30 cellular contexts compared by ENCODE assay signal in the genomic region with DNA sequence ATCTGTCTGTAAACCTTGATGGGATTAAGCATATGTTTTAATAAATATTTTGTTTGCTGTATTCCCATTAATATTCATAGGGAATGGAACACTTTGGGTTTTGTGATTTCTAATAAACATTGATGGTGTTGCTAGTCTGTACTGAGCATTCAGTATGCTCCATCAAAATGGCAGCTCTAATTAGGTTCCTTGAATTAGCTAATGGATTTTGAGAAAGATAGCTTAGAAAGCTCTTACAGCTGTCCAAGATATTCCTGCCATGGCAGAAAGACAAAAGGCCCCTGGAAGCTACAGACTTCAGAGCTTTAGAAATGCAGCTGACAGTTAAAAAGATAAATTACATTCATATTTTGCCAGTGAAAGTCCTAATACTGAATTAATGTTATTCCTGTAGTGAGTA.
"Had no signal": no experiment of that assay in that cellular context is flagged by ENCODE, and none has a peak within 500 bp of the region (broad histone marks: within the 10 kb centered on the region; RNA-seq: fewer than 3 reads in every experiment).

No MANE protein-coding gene starts in this region.

- H3K4me1 Mint-ChIP-seq: activated B cell treated with CpG ODN at 0.5 μM for 24 hours; activated CD4-positive, alpha-beta T cell treated with anti-CD3 and anti-CD28 coated beads for 36 hours; activated naive CD8-positive, alpha-beta T cell treated with anti-CD3 and anti-CD28 coated beads, Interleukin-2, amount 10 ng/mL, durations not matched to agents 7 days and 5 days; central memory CD8-positive, alpha-beta T cell; natural killer cell; stimulated activated memory B cell treated with anti-CD40 and anti-IgM and Interleukin-4, amounts not matched to agents 10 μg/mL and 1 μg/mL and 100 μg/mL, for 72 hours had no signal

- H3K4me3 Mint-ChIP-seq: activated B cell treated with CpG ODN at 0.5 μM for 24 hours; activated CD4-positive, alpha-beta T cell treated with anti-CD3 and anti-CD28 coated beads for 36 hours; activated naive CD4-positive, alpha-beta T cell treated with anti-CD3 and anti-CD28 coated beads for 36 hours; activated naive CD8-positive, alpha-beta T cell treated with anti-CD3 and anti-CD28 coated beads, Interleukin-2, amount 10 ng/mL, durations not matched to agents 7 days and 5 days; activated T-cell treated with anti-CD3 and anti-CD28 coated beads, Interleukin-2, amount 50 U/mL, for 4 hours; central memory CD8-positive, alpha-beta T cell; natural killer cell; stimulated activated memory B cell treated with anti-CD40 and anti-IgM and Interleukin-4, amounts not matched to agents 10 μg/mL and 1 μg/mL and 100 μg/mL, for 72 hours; T-helper 1 cell treated with Interleukin-12 subunit alpha and Interleukin-12 subunit beta and Interleukin-4 antibody, amounts not matched to agents 30 μg/mL and 1 μg/mL, for 36 hours had no signal

- H3K27ac ChIP-seq: breast epithelium, esophagus squamous epithelium, gastroesophageal sphincter, heart left ventricle, stomach, suprapubic skin, tibial nerve had no signal

- DNase-seq: activated B cell treated with CpG ODN at 0.5 μM for 24 hours; activated CD4-positive, alpha-beta T cell treated with anti-CD3 and anti-CD28 coated beads for 36 hours; activated CD4-positive, alpha-beta T cell treated with anti-CD3 and anti-CD28 coated beads, Interleukin-2, amount 50 U/mL, for 48 hours; activated CD8-positive, alpha-beta memory T cell treated with anti-CD3 and anti-CD28 coated beads, Interleukin-2, amount 50 U/mL, for 48 hours; activated naive CD4-positive, alpha-beta T cell treated with anti-CD3 and anti-CD28 coated beads for 36 hours; activated naive CD8-positive, alpha-beta T cell treated with anti-CD3 and anti-CD28 coated beads, Interleukin-2, amount 10 ng/mL, durations not matched to agents 7 days and 5 days; activated T-cell treated with anti-CD3 and anti-CD28 coated beads, Interleukin-2, amount 50 U/mL, for 4 hours; amniotic stem cell; effector memory CD4-positive, alpha-beta T cell; esophagus squamous epithelium; natural killer cell; nucleus accumbens; small intestine; stimulated activated CD4-positive, alpha-beta T cell treated with anti-CD3 and anti-CD28 coated beads, Interleukin-15, amount 100 ng/mL, for 24 hours; stomach; T1000 had no signal

- H3K9me3 Mint-ChIP-seq: activated B cell treated with CpG ODN at 0.5 μM for 24 hours; activated naive CD4-positive, alpha-beta T cell treated with anti-CD3 and anti-CD28 coated beads for 36 hours; activated naive CD8-positive, alpha-beta T cell treated with anti-CD3 and anti-CD28 coated beads, Interleukin-2, amount 10 ng/mL, durations not matched to agents 7 days and 5 days; activated T-cell treated with anti-CD3 and anti-CD28 coated beads, Interleukin-2, amount 50 U/mL, for 4 hours; activated T-helper 2 cell treated with anti-CD3 and anti-CD28 coated beads, Interferon-gamma antibody, Interleukin-2, Interleukin-4, amounts not matched to agents 10 μg/mL and 5 μg/mL and 100 μg/mL, durations not matched to agents 14 hours and 24 hours and 36 hours; central memory CD8-positive, alpha-beta T cell; natural killer cell; stimulated activated memory B cell treated with anti-CD40 and anti-IgM and Interleukin-4, amounts not matched to agents 10 μg/mL and 1 μg/mL and 100 μg/mL, for 72 hours; T-helper 1 cell treated with Interleukin-12 subunit alpha and Interleukin-12 subunit beta and Interleukin-4 antibody, amounts not matched to agents 30 μg/mL and 1 μg/mL, for 36 hours had no signal

- H3K36me3 Mint-ChIP-seq: activated naive CD8-positive, alpha-beta T cell treated with anti-CD3 and anti-CD28 coated beads, Interleukin-2, amount 10 ng/mL, durations not matched to agents 7 days and 5 days; natural killer cell; stimulated activated memory B cell treated with anti-CD40 and anti-IgM and Interleukin-4, amounts not matched to agents 10 μg/mL and 1 μg/mL and 100 μg/mL, for 72 hours had no signal

- H3K36me3 ChIP-seq: breast epithelium, esophagus squamous epithelium, gastroesophageal sphincter, heart left ventricle, left ventricle myocardium inferior, stomach, suprapubic skin, tibial nerve had no signal

- H3K4me1 ChIP-seq: breast epithelium, stomach, suprapubic skin had no signal

- H3K27me3 ChIP-seq: breast epithelium, esophagus squamous epithelium, gastroesophageal sphincter, heart left ventricle, stomach, suprapubic skin, tibial nerve had no signal

- H3K27ac Mint-ChIP-seq: activated B cell treated with CpG ODN at 0.5 μM for 24 hours; activated CD4-positive, alpha-beta T cell treated with anti-CD3 and anti-CD28 coated beads for 36 hours; activated naive CD4-positive, alpha-beta T cell treated with anti-CD3 and anti-CD28 coated beads for 36 hours; activated naive CD8-positive, alpha-beta T cell treated with anti-CD3 and anti-CD28 coated beads, Interleukin-2, amount 10 ng/mL, durations not matched to agents 7 days and 5 days; activated T-helper 2 cell treated with anti-CD3 and anti-CD28 coated beads, Interferon-gamma antibody, Interleukin-2, Interleukin-4, amounts not matched to agents 10 μg/mL and 5 μg/mL and 100 μg/mL, durations not matched to agents 14 hours and 24 hours and 36 hours; natural killer cell; stimulated activated memory B cell treated with anti-CD40 and anti-IgM and Interleukin-4, amounts not matched to agents 10 μg/mL and 1 μg/mL and 100 μg/mL, for 72 hours; T-helper 1 cell treated with Interleukin-12 subunit alpha and Interleukin-12 subunit beta and Interleukin-4 antibody, amounts not matched to agents 30 μg/mL and 1 μg/mL, for 36 hours had no signal

- FAIRE-seq: colon, endothelial cell of umbilical vein, small intestine, urothelium cell line had no signal

- H3K27me3 Mint-ChIP-seq: central memory CD8-positive, alpha-beta T cell had no signal

- H3K9me3 ChIP-seq: breast epithelium, esophagus squamous epithelium, gastroesophageal sphincter, heart left ventricle, left ventricle myocardium inferior, stomach, suprapubic skin, tibial nerve had no signal

- H3K4me3 ChIP-seq: breast epithelium, esophagus squamous epithelium, gastroesophageal sphincter, heart left ventricle, left ventricle myocardium inferior, stomach, suprapubic skin, tibial nerve had no signal

- ATAC-seq: activated CD4-positive, alpha-beta T cell treated with anti-CD3 and anti-CD28 coated beads for 36 hours; activated T-cell treated with anti-CD3 and anti-CD28 coated beads, Interleukin-2, amount 50 U/mL, for 4 hours; gastroesophageal sphincter; natural killer cell; sciatic nerve; stimulated activated memory B cell treated with anti-CD40 and anti-IgM and Interleukin-4, amounts not matched to agents 10 μg/mL and 1 μg/mL and 100 μg/mL, for 72 hours had no signal
